Comparison of ENCODE assay signal across 25 cellular contexts in the genomic region with DNA sequence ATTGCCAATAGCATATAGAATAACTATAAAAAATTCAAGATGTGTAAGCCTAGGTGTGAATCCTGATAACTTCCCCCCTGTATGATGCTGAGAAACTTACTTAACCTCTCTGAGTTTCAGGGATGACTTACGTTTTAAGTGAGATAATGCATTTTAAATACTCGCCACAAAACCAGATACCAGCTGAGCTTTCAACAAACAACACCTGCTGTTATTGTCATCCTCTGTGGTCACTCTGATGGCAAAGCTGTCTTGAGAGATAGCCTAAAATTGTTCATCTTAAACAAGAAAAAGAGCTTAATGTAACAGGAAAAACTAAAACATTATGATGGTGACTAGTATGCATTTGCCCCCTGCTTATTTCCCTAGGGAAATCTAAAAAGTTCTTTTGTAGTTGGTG.
"Had no signal": no experiment of that assay in that cellular context is flagged by ENCODE, and none has a peak within 500 bp of the region (broad histone marks: within the 10 kb centered on the region; RNA-seq: fewer than 3 reads in every experiment).

No MANE protein-coding gene starts in this region.

- H3K27me3 ChIP-seq: colonic mucosa, esophagus squamous epithelium, gastrocnemius medialis, heart right ventricle, left lung had no signal

- H3K4me3 Mint-ChIP-seq: dendritic cell treated with granulocyte-macrophage colony-stimulating factor and Interleukin-4, amounts not matched to agents 40 ng/mL and 50 ng/mL, for 4 days; effector memory CD8-positive, alpha-beta T cell; endodermal cell; mesothelial cell of epicardium; naive B cell; naive thymus-derived CD8-positive, alpha-beta T cell had no signal

- H3K9me3 ChIP-seq: colonic mucosa, esophagus squamous epithelium, gastrocnemius medialis, heart right ventricle, left lung, lower lobe of right lung had no signal

- ATAC-seq: effector memory CD8-positive, alpha-beta T cell; esophagus mucosa; gastrocnemius medialis; heart right ventricle; left cardiac atrium; left lung; left ventricle myocardium superior; lower lobe of right lung; naive thymus-derived CD8-positive, alpha-beta T cell had no signal

- H3K4me3 ChIP-seq: colonic mucosa, esophagus squamous epithelium, gastrocnemius medialis, heart right ventricle, left lung, lower lobe of right lung had no signal

- H3K36me3 Mint-ChIP-seq: mesothelial cell of epicardium, naive B cell had no signal

- DNase-seq: colonic mucosa; cortex of kidney; effector CD8-positive, alpha-beta T cell; effector memory CD8-positive, alpha-beta T cell; endodermal cell; erythroblast; esophagus squamous epithelium; foreskin fibroblast; foreskin melanocyte; gastrocnemius medialis; glutamatergic neuron; head of caudate nucleus; heart right ventricle; hippocampal formation; left cardiac atrium; left lung; left ventricle myocardium superior; lower lobe of right lung; mesenchymal stem cell; naive B cell; naive thymus-derived CD8-positive, alpha-beta T cell had no signal

- H3K36me3 ChIP-seq: colonic mucosa, esophagus squamous epithelium, gastrocnemius medialis, heart right ventricle, left lung, lower lobe of right lung had no signal

- H3K4me1 Mint-ChIP-seq: mesothelial cell of epicardium; naive B cell; naive thymus-derived CD8-positive, alpha-beta T cell had no signal

- H3K27me3 Mint-ChIP-seq: dendritic cell treated with granulocyte-macrophage colony-stimulating factor and Interleukin-4, amounts not matched to agents 40 ng/mL and 50 ng/mL, for 4 days; effector memory CD8-positive, alpha-beta T cell; naive B cell had no signal

- H3K9me3 Mint-ChIP-seq: endodermal cell, mesothelial cell of epicardium had no signal

- H3K4me1 ChIP-seq: colonic mucosa, gastrocnemius medialis, heart right ventricle, left lung, lower lobe of right lung had no signal

- H3K27ac ChIP-seq: colonic mucosa, epithelial cell of prostate, esophagus squamous epithelium, gastrocnemius medialis, heart right ventricle, left lung, lower lobe of right lung had no signal

- H3K27ac Mint-ChIP-seq: dendritic cell treated with granulocyte-macrophage colony-stimulating factor and Interleukin-4, amounts not matched to agents 40 ng/mL and 50 ng/mL, for 4 days; effector memory CD8-positive, alpha-beta T cell; endodermal cell; mesothelial cell of epicardium; naive B cell; naive thymus-derived CD8-positive, alpha-beta T cell had no signal
